In the genomic region with DNA sequence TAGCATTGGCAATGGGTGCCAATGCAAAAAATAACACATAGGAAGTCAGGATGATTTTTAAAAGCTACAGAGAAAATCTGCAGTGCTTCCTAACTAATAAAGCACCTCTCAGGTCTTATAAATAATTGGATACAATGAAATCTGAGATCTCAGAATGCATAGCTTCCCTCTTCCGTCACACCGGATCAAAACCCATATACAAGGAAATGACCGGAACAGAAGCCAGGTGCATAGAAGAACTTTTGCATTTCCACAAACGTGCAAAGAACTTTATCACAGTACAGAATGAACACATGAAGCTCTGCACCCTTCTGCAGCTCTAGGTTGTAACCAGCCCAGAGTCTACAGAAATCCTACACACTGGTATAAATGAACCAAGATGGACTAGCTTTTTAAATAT, we compare ENCODE assay signal across 28 cellular contexts.
"Had no signal": no experiment of that assay in that cellular context is flagged by ENCODE, and none has a peak within 500 bp of the region (broad histone marks: within the 10 kb centered on the region; RNA-seq: fewer than 3 reads in every experiment).

No MANE protein-coding gene starts in this region.

- H3K27me3 ChIP-seq: ascending aorta, body of pancreas had no signal

- DNase-seq: activated B cell treated with CpG ODN at 0.5 μM for 24 hours; activated CD4-positive, alpha-beta T cell treated with anti-CD3 and anti-CD28 coated beads for 1 hour; activated CD4-positive, alpha-beta T cell treated with anti-CD3 and anti-CD28 coated beads, Interleukin-2, amount 10 ng/mL, durations not matched to agents 24 days and 14 days; activated CD4-positive, alpha-beta T cell treated with anti-CD3 and anti-CD28 coated beads, Interleukin-2, amount 50 U/mL, for 48 hours; activated CD8-positive, alpha-beta memory T cell treated with anti-CD3 and anti-CD28 coated beads, Interleukin-2, amount 10 ng/mL, durations not matched to agents 7 days and 5 days; activated effector memory CD4-positive, alpha-beta T cell treated with anti-CD3 and anti-CD28 coated beads, Interleukin-2, amount 50 U/mL, for 16 hours; activated naive CD4-positive, alpha-beta T cell treated with Interleukin-2 at 50 U/mL for 16 hours; activated naive CD8-positive, alpha-beta T cell treated with anti-CD3 and anti-CD28 coated beads, Interleukin-2, amount 50 U/mL, for 24 hours; activated T-cell treated with anti-CD3 and anti-CD28 coated beads, Interleukin-2, amount 50 U/mL, for 4 hours; amniotic stem cell; body of pancreas; central memory CD4-positive, alpha-beta T cell; MM.1S; NCI-H1048; NCI-H1417; NCI-H1930; NCI-H2107; NCI-H2171 treated with DMSO at 0.1 percent for 48 hours; NCI-H226; NCI-H69; NK-92 treated with Interleukin-12 subunit alpha and Interleukin-12 subunit beta, amount 100 ng/mL, for 24 hours; PC-9; SHP77 treated with DMSO at 0.1 percent for 48 hours; T-cell; T-helper 2 cell; T1000 had no signal

- H3K27ac ChIP-seq: ascending aorta, body of pancreas, PC-9 had no signal

- H3K4me3 Mint-ChIP-seq: activated B cell treated with CpG ODN at 0.5 μM for 24 hours; activated CD4-positive, alpha-beta T cell treated with anti-CD3 and anti-CD28 coated beads, Interleukin-2, amount 10 ng/mL, durations not matched to agents 24 days and 14 days; activated CD8-positive, alpha-beta memory T cell treated with anti-CD3 and anti-CD28 coated beads, Interleukin-2, amount 10 ng/mL, durations not matched to agents 7 days and 5 days; activated naive CD8-positive, alpha-beta T cell treated with anti-CD3 and anti-CD28 coated beads, Interleukin-2, amount 50 U/mL, for 24 hours; activated T-cell treated with anti-CD3 and anti-CD28 coated beads, Interleukin-2, amount 50 U/mL, for 4 hours; T-cell had no signal

- H3K36me3 Mint-ChIP-seq: activated CD8-positive, alpha-beta memory T cell treated with anti-CD3 and anti-CD28 coated beads, Interleukin-2, amount 10 ng/mL, durations not matched to agents 7 days and 5 days; T-cell had no signal

- H3K27me3 Mint-ChIP-seq: activated CD8-positive, alpha-beta memory T cell treated with anti-CD3 and anti-CD28 coated beads, Interleukin-2, amount 10 ng/mL, durations not matched to agents 7 days and 5 days had no signal

- H3K4me3 ChIP-seq: ascending aorta, body of pancreas, PC-9 had no signal

- H3K36me3 ChIP-seq: ascending aorta had no signal

- H3K9me3 ChIP-seq: ascending aorta, body of pancreas had no signal

- ATAC-seq: activated CD8-positive, alpha-beta memory T cell treated with anti-CD3 and anti-CD28 coated beads, Interleukin-2, amount 10 ng/mL, durations not matched to agents 7 days and 5 days; activated naive CD4-positive, alpha-beta T cell treated with anti-CD3 and anti-CD28 coated beads, Interleukin-2, amount 50 U/mL, for 72 hours; activated naive CD8-positive, alpha-beta T cell treated with anti-CD3 and anti-CD28 coated beads, Interleukin-2, amount 50 U/mL, for 24 hours; activated T-cell treated with anti-CD3 and anti-CD28 coated beads, Interleukin-2, amount 50 U/mL, for 4 hours; body of pancreas; T-cell had no signal

- H2AFZ ChIP-seq: PC-9 had no signal

- H3K27ac Mint-ChIP-seq: activated B cell treated with CpG ODN at 0.5 μM for 24 hours; activated CD4-positive, alpha-beta T cell treated with anti-CD3 and anti-CD28 coated beads, Interleukin-2, amount 10 ng/mL, durations not matched to agents 24 days and 14 days; activated CD8-positive, alpha-beta memory T cell treated with anti-CD3 and anti-CD28 coated beads, Interleukin-2, amount 10 ng/mL, durations not matched to agents 7 days and 5 days; activated naive CD4-positive, alpha-beta T cell treated with anti-CD3 and anti-CD28 coated beads, Interleukin-2, amount 50 U/mL, for 72 hours; activated naive CD8-positive, alpha-beta T cell treated with anti-CD3 and anti-CD28 coated beads, Interleukin-2, amount 50 U/mL, for 24 hours; T-cell had no signal

- H3K4me1 ChIP-seq: ascending aorta had no signal

- H3K4me1 Mint-ChIP-seq: activated CD4-positive, alpha-beta T cell treated with anti-CD3 and anti-CD28 coated beads, Interleukin-2, amount 10 ng/mL, durations not matched to agents 24 days and 14 days; activated CD8-positive, alpha-beta memory T cell treated with anti-CD3 and anti-CD28 coated beads, Interleukin-2, amount 10 ng/mL, durations not matched to agents 7 days and 5 days had no signal

- H3K4me2 ChIP-seq: PC-9 had no signal

- H3K9me3 Mint-ChIP-seq: activated CD4-positive, alpha-beta T cell treated with anti-CD3 and anti-CD28 coated beads, Interleukin-2, amount 10 ng/mL, durations not matched to agents 24 days and 14 days; activated T-cell treated with anti-CD3 and anti-CD28 coated beads, Interleukin-2, amount 50 U/mL, for 4 hours; T-cell had no signal
